ENCODE assay signal across 2 cellular contexts in the genomic region with DNA sequence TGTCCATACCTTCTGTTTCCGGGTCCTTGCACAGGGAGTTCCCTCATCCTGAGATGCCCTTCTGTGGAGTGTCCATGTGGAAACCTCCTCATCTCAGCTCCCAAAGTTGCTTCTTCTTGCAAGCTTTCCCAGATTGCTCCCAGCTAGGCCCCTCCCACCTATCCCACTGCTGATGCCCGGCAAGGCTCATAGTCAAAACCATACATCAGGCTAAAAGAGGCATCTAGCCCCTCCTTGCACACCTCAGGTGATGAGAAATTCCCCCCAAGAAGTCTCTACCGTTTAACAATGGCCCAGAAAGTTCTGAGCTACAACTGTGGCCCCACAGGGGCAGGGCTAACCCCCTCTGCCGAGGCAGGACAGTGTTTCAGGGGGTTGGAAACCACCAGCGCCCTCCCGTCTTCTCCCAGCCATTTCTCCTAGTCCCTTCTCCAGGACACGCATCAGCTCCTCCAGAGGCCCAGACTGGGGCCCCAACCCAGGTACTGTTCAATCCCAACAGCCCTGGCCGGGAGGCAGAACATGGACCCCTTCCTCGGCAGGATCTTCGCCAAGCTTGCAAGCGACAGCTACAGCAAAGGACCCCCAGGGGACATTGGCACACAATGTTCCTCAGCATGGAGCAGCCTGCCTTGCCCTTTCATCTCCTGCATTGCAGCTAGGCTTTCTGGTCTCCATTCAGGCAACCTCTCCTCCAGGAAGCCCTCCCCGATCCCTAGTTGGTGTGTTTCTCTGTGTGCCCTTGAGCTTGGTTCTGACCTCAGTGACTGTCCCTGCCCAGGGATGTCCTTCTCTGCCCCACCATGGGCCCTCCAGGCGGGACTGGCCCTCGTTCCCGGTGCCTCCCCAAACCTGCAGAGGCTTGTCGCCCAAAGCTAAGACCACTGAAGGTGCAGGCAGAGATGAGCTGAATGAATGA.
TF ChIP-seq lines count a peak whose summit lies in the region.

No MANE protein-coding gene starts in this region.

TF ChIP-seq in HepG2, 621 proteins besides CTCF, POLR2A, EP300 and RAD21:
- TF ChIP-seq PCBP2 (optimal IDR thresholded peaks at IDR 0.05; ENCODE audit: low read depth, low read length, poor library complexity, severe bottlenecking): no peak
- TF ChIP-seq ZSCAN31 (CRISPR knock-in tag; IDR thresholded peaks at IDR 0.05; ENCODE audit: low read depth): no peak
- TF ChIP-seq, protein P1, sequence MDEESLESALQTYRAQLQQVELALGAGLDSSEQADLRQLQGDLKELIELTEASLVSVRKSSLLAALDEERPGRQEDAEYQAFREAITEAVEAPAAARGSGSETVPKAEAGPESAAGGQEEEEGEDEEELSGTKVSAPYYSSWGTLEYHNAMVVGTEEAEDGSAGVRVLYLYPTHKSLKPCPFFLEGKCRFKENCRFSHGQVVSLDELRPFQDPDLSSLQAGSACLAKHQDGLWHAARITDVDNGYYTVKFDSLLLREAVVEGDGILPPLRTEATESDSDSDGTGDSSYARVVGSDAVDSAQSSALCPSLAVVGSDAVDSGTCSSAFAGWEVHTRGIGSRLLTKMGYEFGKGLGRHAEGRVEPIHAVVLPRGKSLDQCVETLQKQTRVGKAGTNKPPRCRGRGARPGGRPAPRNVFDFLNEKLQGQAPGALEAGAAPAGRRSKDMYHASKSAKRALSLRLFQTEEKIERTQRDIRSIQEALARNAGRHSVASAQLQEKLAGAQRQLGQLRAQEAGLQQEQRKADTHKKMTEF (CRISPR knock-in tag; IDR thresholded peaks at IDR 0.05): no peak
- TF ChIP-seq ZNF547 (CRISPR knock-in tag; IDR thresholded peaks at IDR 0.05): no peak
- no peak for TF ChIP-seq ARNT2 (CRISPR knock-in tag; IDR thresholded peaks at IDR 0.05; ENCODE audit: low read depth)
- TF ChIP-seq, protein P2, sequence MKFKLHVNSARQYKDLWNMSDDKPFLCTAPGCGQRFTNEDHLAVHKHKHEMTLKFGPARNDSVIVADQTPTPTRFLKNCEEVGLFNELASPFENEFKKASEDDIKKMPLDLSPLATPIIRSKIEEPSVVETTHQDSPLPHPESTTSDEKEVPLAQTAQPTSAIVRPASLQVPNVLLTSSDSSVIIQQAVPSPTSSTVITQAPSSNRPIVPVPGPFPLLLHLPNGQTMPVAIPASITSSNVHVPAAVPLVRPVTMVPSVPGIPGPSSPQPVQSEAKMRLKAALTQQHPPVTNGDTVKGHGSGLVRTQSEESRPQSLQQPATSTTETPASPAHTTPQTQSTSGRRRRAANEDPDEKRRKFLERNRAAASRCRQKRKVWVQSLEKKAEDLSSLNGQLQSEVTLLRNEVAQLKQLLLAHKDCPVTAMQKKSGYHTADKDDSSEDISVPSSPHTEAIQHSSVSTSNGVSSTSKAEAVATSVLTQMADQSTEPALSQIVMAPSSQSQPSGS (CRISPR knock-in tag; IDR thresholded peaks at IDR 0.05): no peak
- no peak for TF ChIP-seq SRSF1 (optimal IDR thresholded peaks at IDR 0.05; ENCODE audit: low read depth, low read length)
- TF ChIP-seq, protein P3, sequence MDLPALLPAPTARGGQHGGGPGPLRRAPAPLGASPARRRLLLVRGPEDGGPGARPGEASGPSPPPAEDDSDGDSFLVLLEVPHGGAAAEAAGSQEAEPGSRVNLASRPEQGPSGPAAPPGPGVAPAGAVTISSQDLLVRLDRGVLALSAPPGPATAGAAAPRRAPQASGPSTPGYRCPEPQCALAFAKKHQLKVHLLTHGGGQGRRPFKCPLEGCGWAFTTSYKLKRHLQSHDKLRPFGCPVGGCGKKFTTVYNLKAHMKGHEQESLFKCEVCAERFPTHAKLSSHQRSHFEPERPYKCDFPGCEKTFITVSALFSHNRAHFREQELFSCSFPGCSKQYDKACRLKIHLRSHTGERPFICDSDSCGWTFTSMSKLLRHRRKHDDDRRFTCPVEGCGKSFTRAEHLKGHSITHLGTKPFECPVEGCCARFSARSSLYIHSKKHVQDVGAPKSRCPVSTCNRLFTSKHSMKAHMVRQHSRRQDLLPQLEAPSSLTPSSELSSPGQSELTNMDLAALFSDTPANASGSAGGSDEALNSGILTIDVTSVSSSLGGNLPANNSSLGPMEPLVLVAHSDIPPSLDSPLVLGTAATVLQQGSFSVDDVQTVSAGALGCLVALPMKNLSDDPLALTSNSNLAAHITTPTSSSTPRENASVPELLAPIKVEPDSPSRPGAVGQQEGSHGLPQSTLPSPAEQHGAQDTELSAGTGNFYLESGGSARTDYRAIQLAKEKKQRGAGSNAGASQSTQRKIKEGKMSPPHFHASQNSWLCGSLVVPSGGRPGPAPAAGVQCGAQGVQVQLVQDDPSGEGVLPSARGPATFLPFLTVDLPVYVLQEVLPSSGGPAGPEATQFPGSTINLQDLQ (CRISPR knock-in tag; IDR thresholded peaks at IDR 0.05): no peak
- no peak for TF ChIP-seq NFYB (CRISPR knock-in tag; IDR thresholded peaks at IDR 0.05)
- TF ChIP-seq ZFP62 (CRISPR knock-in tag; IDR thresholded peaks at IDR 0.05): no peak
- no peak for TF ChIP-seq HNRNPH1 (optimal IDR thresholded peaks at IDR 0.05; ENCODE audit: low read depth, low read length)
- TF ChIP-seq MAFF (IDR thresholded peaks at IDR 0.05; ENCODE audit: low read depth, low read length): no peak
- no peak for TF ChIP-seq EED (CRISPR knock-in tag; IDR thresholded peaks at IDR 0.05)
- no peak for TF ChIP-seq ZBTB3 (CRISPR knock-in tag; IDR thresholded peaks at IDR 0.05; ENCODE audit: borderline replicate concordance, low read depth)
- no peak for TF ChIP-seq PAWR (CRISPR knock-in tag; IDR thresholded peaks at IDR 0.05; ENCODE audit: borderline replicate concordance)
- no peak for TF ChIP-seq ZMYM2 (CRISPR knock-in tag; IDR thresholded peaks at IDR 0.05)
- no peak for TF ChIP-seq SSRP1 (CRISPR knock-in tag; IDR thresholded peaks at IDR 0.05)
- no peak for TF ChIP-seq RARA (CRISPR knock-in tag; IDR thresholded peaks at IDR 0.05)
- no peak for TF ChIP-seq PLRG1 (conservative IDR thresholded peaks at IDR 0.05)

TF ChIP-seq in H1, 55 proteins besides CTCF, POLR2A, EP300 and RAD21:
- TF ChIP-seq ZNF274 (IDR thresholded peaks at IDR 0.05; ENCODE audit: borderline replicate concordance, extremely low read depth, low read length) (no peak), NRF1 (IDR thresholded peaks at IDR 0.05; ENCODE audit: low read depth, low read length) (no peak), CBX8 (IDR thresholded peaks at IDR 0.05; ENCODE audit: borderline replicate concordance, low read depth, low read length) (no peak), BACH1 (IDR thresholded peaks at IDR 0.05; ENCODE audit: low read length) (no peak), CBX5 (IDR thresholded peaks at IDR 0.05; ENCODE audit: low read depth, low read length) (no peak), POU5F1 (IDR thresholded peaks at IDR 0.05; ENCODE audit: low read depth, low read length) (no peak), BCL11A (IDR thresholded peaks at IDR 0.05; ENCODE audit: low read depth in 2 of 2, low read length in 2 of 2) (no peak), HDAC6 (IDR thresholded peaks at IDR 0.05; ENCODE audit: low read depth, low read length) (no peak), CHD2 (IDR thresholded peaks at IDR 0.05; ENCODE audit: low read length) (no peak), EGR1 (IDR thresholded peaks at IDR 0.05; ENCODE audit: borderline replicate concordance, low read depth, low read length) (no peak), RXRA (IDR thresholded peaks at IDR 0.05; ENCODE audit: insufficient read depth, low read depth, low read length) (no peak), SIX5 (IDR thresholded peaks at IDR 0.05; ENCODE audit: low read depth, low read length) (no peak), SP4 (IDR thresholded peaks at IDR 0.05; ENCODE audit: low read length) (no peak), TAF1 (IDR thresholded peaks at IDR 0.05; ENCODE audit: low read depth, low read length) (no peak)
- TF ChIP-seq, protein P4, sequence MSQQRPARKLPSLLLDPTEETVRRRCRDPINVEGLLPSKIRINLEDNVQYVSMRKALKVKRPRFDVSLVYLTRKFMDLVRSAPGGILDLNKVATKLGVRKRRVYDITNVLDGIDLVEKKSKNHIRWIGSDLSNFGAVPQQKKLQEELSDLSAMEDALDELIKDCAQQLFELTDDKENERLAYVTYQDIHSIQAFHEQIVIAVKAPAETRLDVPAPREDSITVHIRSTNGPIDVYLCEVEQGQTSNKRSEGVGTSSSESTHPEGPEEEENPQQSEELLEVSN (IDR thresholded peaks at IDR 0.05): no peak
TF ChIP-seq in H1: peak in this region for 0.
